Comparison of ENCODE assay signal across 8 cellular contexts in genomic region chr12:31322651-31323248, GRCh38. TPM values are rescaled to one million over a fixed set of nuclear protein-coding genes. Genes with fewer than 3 reads are reported as not detected.
DNase-seq lines count a peak whose midpoint lies in the region; ATAC-seq, FAIRE-seq and TF ChIP-seq lines count a peak whose summit lies in the region.

No MANE protein-coding gene starts in this region.

- peaks cover 37% of the 10 kb centered on the region for H3K36me3 Mint-ChIP-seq in activated naive CD8-positive, alpha-beta T cell treated with anti-CD3 and anti-CD28 coated beads for 36 hours

- peak overlapping the region; percentile 98 for H3K4me2 ChIP-seq in BLaER1

- no peak for TF ChIP-seq POLR2A in GM12891 (IDR thresholded peaks at IDR 0.05; ENCODE audit: low read depth, low read length)

- H3K4me3 ChIP-seq in BLaER1 = peak overlapping the region; percentile 89
- peak overlapping the region; percentile 88 for H3K4me3 ChIP-seq in HUES6 (ENCODE audit: low read depth, low read length)
- peak overlapping the region; percentile 94 for H3K4me3 ChIP-seq in lower lobe of right lung

- H3K9me3 ChIP-seq in BLaER1 = no peaks in the 10 kb centered on the region
- no peaks in the 10 kb centered on the region for H3K9me3 ChIP-seq in HUES6 (ENCODE audit: control insufficient read depth, insufficient read depth, low read depth, low read length)
- H3K9me3 ChIP-seq in lower lobe of right lung = no peaks in the 10 kb centered on the region

- H3K27me3 Mint-ChIP-seq in activated naive CD8-positive, alpha-beta T cell treated with anti-CD3 and anti-CD28 coated beads for 36 hours = peaks cover 5% of the 10 kb centered on the region

- CTCF ChIA-PET in GM10248 (lab: Yijun Ruan, JAX) = interaction anchor here (1.3 to 2.6 kb wide), 5 partner anchors 12 to 51 kb away, joined by 3 to 9 read pairs (median 5); no protein-coding TSS in a partner anchor

- peak overlapping the region; percentile 99 for H3K9ac ChIP-seq in BLaER1
- H3K9ac ChIP-seq in HUES6 (ENCODE audit: low read length) = peak overlapping the region; percentile 32

- ATAC-seq in lower lobe of right lung = no peak

- no peaks in the 10 kb centered on the region for H3K36me3 ChIP-seq in BLaER1
- H3K36me3 ChIP-seq in HUES6 (ENCODE audit: control insufficient read depth, insufficient read depth, low read length) = 0 out of 2 replicates have a peak, but pooled peaks cover 9% of the 10 kb centered on the region
- no peaks in the 10 kb centered on the region for H3K36me3 ChIP-seq in lower lobe of right lung

- H3K4me1 Mint-ChIP-seq in activated naive CD8-positive, alpha-beta T cell treated with anti-CD3 and anti-CD28 coated beads for 36 hours = peaks cover 57% of the 10 kb centered on the region

- no peak for FAIRE-seq in GM12891 (lab: Jason Lieb, UNC)

- no peak for DNase-seq in activated naive CD8-positive, alpha-beta T cell treated with anti-CD3 and anti-CD28 coated beads for 36 hours
- DNase-seq in lower lobe of right lung = no peak
- no peak for DNase-seq in GM12891 (ENCODE audit: insufficient read length, low spot score)
- no peak for DNase-seq in GM10248 (ENCODE audit: extremely low spot score)
- DNase-seq in epidermal melanocyte (ENCODE audit: insufficient read length, low spot score) = no peak
- DNase-seq in mesenteric fat pad (ENCODE audit: low spot score) = no peak

- H3K27me3 ChIP-seq in BLaER1 (no peaks in the 10 kb centered on the region), HUES6 (ENCODE audit: control insufficient read depth, insufficient read depth, low read length) (no peaks in the 10 kb centered on the region), lower lobe of right lung (ENCODE audit: low read depth) (no peaks in the 10 kb centered on the region)

- peak overlapping the region; percentile 98 for H3K4me3 Mint-ChIP-seq in activated naive CD8-positive, alpha-beta T cell treated with anti-CD3 and anti-CD28 coated beads for 36 hours

- H4K20me1 ChIP-seq in BLaER1 = peaks cover 63% of the 10 kb centered on the region

- H3K4me1 ChIP-seq in BLaER1 = peaks cover 62% of the 10 kb centered on the region
- peaks cover 58% of the 10 kb centered on the region for H3K4me1 ChIP-seq in HUES6 (ENCODE audit: control insufficient read depth, insufficient read depth, low read length)
- H3K4me1 ChIP-seq in lower lobe of right lung = peaks cover 49% of the 10 kb centered on the region

- intact Hi-C loops in lower lobe of right lung (cut with DNase I) = no loop called here

- POLR2A ChIA-PET in GM10248 (lab: Yijun Ruan, JAX) = no interaction called here

- peak overlapping the region; percentile 99 for H3K27ac Mint-ChIP-seq in activated naive CD8-positive, alpha-beta T cell treated with anti-CD3 and anti-CD28 coated beads for 36 hours

- no peaks in the 10 kb centered on the region for H3K9me3 Mint-ChIP-seq in activated naive CD8-positive, alpha-beta T cell treated with anti-CD3 and anti-CD28 coated beads for 36 hours

- H3K27ac ChIP-seq in BLaER1 (peak overlapping the region; percentile 99), HUES6 (ENCODE audit: low read depth, low read length) (peak overlapping the region; percentile 99), lower lobe of right lung (peak overlapping the region; percentile 98)

- TF ChIP-seq CTCF in lower lobe of right lung (IDR thresholded peaks at IDR 0.05) (no peak), GM10248 (IDR thresholded peaks at IDR 0.05; ENCODE audit: control extremely low read depth, extremely low read depth, low read depth, missing control alignments) (no peak)

TF ChIP-seq in GM12891, 5 proteins besides CTCF, POLR2A, EP300 and RAD21:
- TF ChIP-seq PAX5 (IDR thresholded peaks at IDR 0.05; ENCODE audit: insufficient read depth, low read length, severe bottlenecking) = no peak
- no peak for TF ChIP-seq POU2F2 (IDR thresholded peaks at IDR 0.05; ENCODE audit: low read depth, low read length)

RNA-seq across cellular contexts. Expression of gene SINHCAF, which starts 3.2 kb away (rescaled TPM):
- 100 to 1,000 TPM; 159 to 160 TPM for total RNA-seq in activated naive CD8-positive, alpha-beta T cell treated with anti-CD3 and anti-CD28 coated beads for 36 hours
- total RNA-seq in lower lobe of right lung = 45.2 TPM
- polyA plus RNA-seq in GM12891 (2012; ENCODE audit: low read depth, missing spikeins) = 29.3 TPM
- total RNA-seq in mesenteric fat pad = 21.9 TPM
